In the genomic region with DNA sequence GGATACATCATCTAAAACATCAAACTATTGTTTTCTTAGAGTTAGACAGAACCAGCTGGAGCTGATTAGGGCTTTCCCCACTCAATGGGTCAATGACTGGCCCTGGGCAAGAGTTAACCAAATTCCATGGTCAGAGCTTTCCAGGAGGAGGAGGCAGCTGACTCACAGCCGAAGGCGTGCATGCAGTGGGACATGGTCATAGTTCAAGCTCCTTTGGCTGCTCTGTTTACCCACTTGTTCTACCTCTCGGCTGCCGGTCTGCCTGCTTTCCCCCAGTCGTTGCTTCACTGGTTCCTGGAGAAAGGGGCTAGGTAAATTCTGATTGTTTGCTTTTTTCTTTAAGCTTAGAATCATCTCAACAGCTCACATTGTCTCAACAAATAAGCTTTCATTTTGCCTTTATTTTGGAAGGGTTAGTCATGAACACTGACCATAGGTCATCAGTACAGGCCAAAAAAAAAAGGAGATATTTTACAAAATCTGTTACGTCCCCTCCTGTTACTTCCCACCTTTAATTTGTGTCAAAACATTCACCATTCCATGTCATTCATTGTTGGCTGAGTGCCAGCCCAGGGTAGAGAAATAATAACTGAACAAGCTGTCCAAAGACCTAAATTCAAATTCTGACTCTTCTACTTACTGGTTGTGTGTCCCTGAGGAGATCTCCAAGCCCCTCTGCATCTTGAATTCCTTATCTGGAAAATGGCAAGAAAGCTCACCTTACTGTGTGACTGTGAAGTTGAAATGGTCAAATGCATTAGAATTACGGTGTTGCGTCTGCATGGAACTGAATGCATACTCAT, we compare ENCODE assay signal across 1 cellular context.
A peak's percentile ranks its signal among the peaks of the same experiment; 100 is the strongest.
TF ChIP-seq lines count a peak whose summit lies in the region.

No MANE protein-coding gene starts in this region.

TF ChIP-seq in HepG2, 621 proteins besides CTCF, POLR2A, EP300 and RAD21 (continued from another document and continues in another):
- TF ChIP-seq ZNF407 (CRISPR knock-in tag; IDR thresholded peaks at IDR 0.05; ENCODE audit: not compliant biosample characterization): no peak
- TF ChIP-seq ZNF572 (CRISPR knock-in tag; IDR thresholded peaks at IDR 0.05): no peak
- TF ChIP-seq BHLHE40 (IDR thresholded peaks at IDR 0.05; ENCODE audit: low read length): peak; percentile 60; the same call in 1 of the 2 replicates
- peak; percentile 19 for TF ChIP-seq ASH2L (IDR thresholded peaks at IDR 0.05; ENCODE audit: insufficient read length, low read depth, low read length)
- TF ChIP-seq ZZZ3 (CRISPR knock-in tag; IDR thresholded peaks at IDR 0.05; ENCODE audit: borderline replicate concordance): no peak
- TF ChIP-seq YEATS4 (CRISPR knock-in tag; IDR thresholded peaks at IDR 0.05; ENCODE audit: borderline replicate concordance): peak; percentile 67; the same call in 1 of the 2 replicates
- no peak for TF ChIP-seq ZNF558 (CRISPR knock-in tag; IDR thresholded peaks at IDR 0.05; ENCODE audit: borderline replicate concordance)
- TF ChIP-seq ZFP37 (CRISPR knock-in tag; IDR thresholded peaks at IDR 0.05; ENCODE audit: borderline replicate concordance): peak; percentile 71; the same call in 1 of the 2 replicates
- TF ChIP-seq, protein P1, sequence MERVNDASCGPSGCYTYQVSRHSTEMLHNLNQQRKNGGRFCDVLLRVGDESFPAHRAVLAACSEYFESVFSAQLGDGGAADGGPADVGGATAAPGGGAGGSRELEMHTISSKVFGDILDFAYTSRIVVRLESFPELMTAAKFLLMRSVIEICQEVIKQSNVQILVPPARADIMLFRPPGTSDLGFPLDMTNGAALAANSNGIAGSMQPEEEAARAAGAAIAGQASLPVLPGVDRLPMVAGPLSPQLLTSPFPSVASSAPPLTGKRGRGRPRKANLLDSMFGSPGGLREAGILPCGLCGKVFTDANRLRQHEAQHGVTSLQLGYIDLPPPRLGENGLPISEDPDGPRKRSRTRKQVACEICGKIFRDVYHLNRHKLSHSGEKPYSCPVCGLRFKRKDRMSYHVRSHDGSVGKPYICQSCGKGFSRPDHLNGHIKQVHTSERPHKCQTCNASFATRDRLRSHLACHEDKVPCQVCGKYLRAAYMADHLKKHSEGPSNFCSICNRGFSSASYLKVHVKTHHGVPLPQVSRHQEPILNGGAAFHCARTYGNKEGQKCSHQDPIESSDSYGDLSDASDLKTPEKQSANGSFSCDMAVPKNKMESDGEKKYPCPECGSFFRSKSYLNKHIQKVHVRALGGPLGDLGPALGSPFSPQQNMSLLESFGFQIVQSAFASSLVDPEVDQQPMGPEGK (CRISPR knock-in tag; IDR thresholded peaks at IDR 0.05): peak; percentile 78
- no peak for TF ChIP-seq ZNF546 (CRISPR knock-in tag; conservative IDR thresholded peaks at IDR 0.05)
- peak; percentile 97 for TF ChIP-seq HDAC2 (CRISPR knock-in tag; IDR thresholded peaks at IDR 0.05)
- TF ChIP-seq ZNF777 (CRISPR knock-in tag; IDR thresholded peaks at IDR 0.05): no peak
- no peak for TF ChIP-seq ZNF577 (CRISPR knock-in tag; IDR thresholded peaks at IDR 0.05; ENCODE audit: borderline replicate concordance, low read depth)
- TF ChIP-seq ARID2 (CRISPR knock-in tag; IDR thresholded peaks at IDR 0.05; ENCODE audit: borderline replicate concordance): peak; percentile 25; the same call in 1 of the 2 replicates
- TF ChIP-seq ARHGAP35 (CRISPR knock-in tag; IDR thresholded peaks at IDR 0.05; ENCODE audit: borderline replicate concordance): no peak
- peak; percentile 57; the same call in 1 of the 2 replicates for TF ChIP-seq KMT2A (CRISPR knock-in tag; IDR thresholded peaks at IDR 0.05)
- TF ChIP-seq, protein P2, sequence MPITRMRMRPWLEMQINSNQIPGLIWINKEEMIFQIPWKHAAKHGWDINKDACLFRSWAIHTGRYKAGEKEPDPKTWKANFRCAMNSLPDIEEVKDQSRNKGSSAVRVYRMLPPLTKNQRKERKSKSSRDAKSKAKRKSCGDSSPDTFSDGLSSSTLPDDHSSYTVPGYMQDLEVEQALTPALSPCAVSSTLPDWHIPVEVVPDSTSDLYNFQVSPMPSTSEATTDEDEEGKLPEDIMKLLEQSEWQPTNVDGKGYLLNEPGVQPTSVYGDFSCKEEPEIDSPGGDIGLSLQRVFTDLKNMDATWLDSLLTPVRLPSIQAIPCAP (CRISPR knock-in tag; IDR thresholded peaks at IDR 0.05; ENCODE audit: low read depth): no peak
- TF ChIP-seq YEATS2 (CRISPR knock-in tag; IDR thresholded peaks at IDR 0.05; ENCODE audit: borderline replicate concordance): peak; percentile 45; the same call in 1 of the 2 replicates
- no peak for TF ChIP-seq NR3C1 (CRISPR knock-in tag; IDR thresholded peaks at IDR 0.05)
- peak; percentile 92 for TF ChIP-seq RCOR2 (CRISPR knock-in tag; IDR thresholded peaks at IDR 0.05)
- TF ChIP-seq, protein P3, sequence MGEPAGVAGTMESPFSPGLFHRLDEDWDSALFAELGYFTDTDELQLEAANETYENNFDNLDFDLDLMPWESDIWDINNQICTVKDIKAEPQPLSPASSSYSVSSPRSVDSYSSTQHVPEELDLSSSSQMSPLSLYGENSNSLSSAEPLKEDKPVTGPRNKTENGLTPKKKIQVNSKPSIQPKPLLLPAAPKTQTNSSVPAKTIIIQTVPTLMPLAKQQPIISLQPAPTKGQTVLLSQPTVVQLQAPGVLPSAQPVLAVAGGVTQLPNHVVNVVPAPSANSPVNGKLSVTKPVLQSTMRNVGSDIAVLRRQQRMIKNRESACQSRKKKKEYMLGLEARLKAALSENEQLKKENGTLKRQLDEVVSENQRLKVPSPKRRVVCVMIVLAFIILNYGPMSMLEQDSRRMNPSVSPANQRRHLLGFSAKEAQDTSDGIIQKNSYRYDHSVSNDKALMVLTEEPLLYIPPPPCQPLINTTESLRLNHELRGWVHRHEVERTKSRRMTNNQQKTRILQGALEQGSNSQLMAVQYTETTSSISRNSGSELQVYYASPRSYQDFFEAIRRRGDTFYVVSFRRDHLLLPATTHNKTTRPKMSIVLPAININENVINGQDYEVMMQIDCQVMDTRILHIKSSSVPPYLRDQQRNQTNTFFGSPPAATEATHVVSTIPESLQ (CRISPR knock-in tag; conservative IDR thresholded peaks at IDR 0.05): no peak
- no peak for TF ChIP-seq ZNF556 (CRISPR knock-in tag; IDR thresholded peaks at IDR 0.05; ENCODE audit: borderline replicate concordance)
- TF ChIP-seq ZNF773 (CRISPR knock-in tag; IDR thresholded peaks at IDR 0.05; ENCODE audit: borderline replicate concordance): no peak
- TF ChIP-seq ATF3 (CRISPR knock-in tag; IDR thresholded peaks at IDR 0.05): peak; percentile 83
- TF ChIP-seq WIZ (CRISPR knock-in tag; IDR thresholded peaks at IDR 0.05): peak; percentile 85
- no peak for TF ChIP-seq ZNF431 (CRISPR knock-in tag; IDR thresholded peaks at IDR 0.05; ENCODE audit: borderline replicate concordance, low read depth)
- TF ChIP-seq ZNF740 (CRISPR knock-in tag; IDR thresholded peaks at IDR 0.05): no peak
- no peak for TF ChIP-seq SOX6 (IDR thresholded peaks at IDR 0.05)
- peak; percentile 94 for TF ChIP-seq SOX6 (CRISPR knock-in tag; IDR thresholded peaks at IDR 0.05)
- TF ChIP-seq ATF7 (IDR thresholded peaks at IDR 0.05): no peak
- TF ChIP-seq ATF7 (CRISPR knock-in tag; IDR thresholded peaks at IDR 0.05): no peak
- TF ChIP-seq, protein P4, sequence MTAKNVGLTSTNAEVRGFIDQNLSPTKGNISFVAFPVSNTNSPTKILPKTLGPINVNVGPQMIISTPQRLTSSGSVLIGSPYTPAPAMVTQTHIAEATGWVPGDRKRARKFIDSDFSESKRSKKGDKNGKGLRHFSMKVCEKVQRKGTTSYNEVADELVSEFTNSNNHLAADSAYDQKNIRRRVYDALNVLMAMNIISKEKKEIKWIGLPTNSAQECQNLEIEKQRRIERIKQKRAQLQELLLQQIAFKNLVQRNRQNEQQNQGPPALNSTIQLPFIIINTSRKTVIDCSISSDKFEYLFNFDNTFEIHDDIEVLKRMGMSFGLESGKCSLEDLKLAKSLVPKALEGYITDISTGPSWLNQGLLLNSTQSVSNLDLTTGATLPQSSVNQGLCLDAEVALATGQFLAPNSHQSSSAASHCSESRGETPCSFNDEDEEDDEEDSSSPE (CRISPR knock-in tag; IDR thresholded peaks at IDR 0.05): peak; percentile 57
- TF ChIP-seq, protein P5, sequence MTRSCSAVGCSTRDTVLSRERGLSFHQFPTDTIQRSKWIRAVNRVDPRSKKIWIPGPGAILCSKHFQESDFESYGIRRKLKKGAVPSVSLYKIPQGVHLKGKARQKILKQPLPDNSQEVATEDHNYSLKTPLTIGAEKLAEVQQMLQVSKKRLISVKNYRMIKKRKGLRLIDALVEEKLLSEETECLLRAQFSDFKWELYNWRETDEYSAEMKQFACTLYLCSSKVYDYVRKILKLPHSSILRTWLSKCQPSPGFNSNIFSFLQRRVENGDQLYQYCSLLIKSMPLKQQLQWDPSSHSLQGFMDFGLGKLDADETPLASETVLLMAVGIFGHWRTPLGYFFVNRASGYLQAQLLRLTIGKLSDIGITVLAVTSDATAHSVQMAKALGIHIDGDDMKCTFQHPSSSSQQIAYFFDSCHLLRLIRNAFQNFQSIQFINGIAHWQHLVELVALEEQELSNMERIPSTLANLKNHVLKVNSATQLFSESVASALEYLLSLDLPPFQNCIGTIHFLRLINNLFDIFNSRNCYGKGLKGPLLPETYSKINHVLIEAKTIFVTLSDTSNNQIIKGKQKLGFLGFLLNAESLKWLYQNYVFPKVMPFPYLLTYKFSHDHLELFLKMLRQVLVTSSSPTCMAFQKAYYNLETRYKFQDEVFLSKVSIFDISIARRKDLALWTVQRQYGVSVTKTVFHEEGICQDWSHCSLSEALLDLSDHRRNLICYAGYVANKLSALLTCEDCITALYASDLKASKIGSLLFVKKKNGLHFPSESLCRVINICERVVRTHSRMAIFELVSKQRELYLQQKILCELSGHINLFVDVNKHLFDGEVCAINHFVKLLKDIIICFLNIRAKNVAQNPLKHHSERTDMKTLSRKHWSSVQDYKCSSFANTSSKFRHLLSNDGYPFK (CRISPR knock-in tag; IDR thresholded peaks at IDR 0.05; ENCODE audit: borderline replicate concordance): no peak
- no peak for TF ChIP-seq ZNF296 (CRISPR knock-in tag; conservative IDR thresholded peaks at IDR 0.05)
- peak; percentile 72; the same call in 1 of the 2 replicates for TF ChIP-seq ZNF614 (CRISPR knock-in tag; IDR thresholded peaks at IDR 0.05; ENCODE audit: borderline replicate concordance)
- TF ChIP-seq GLI4 (CRISPR knock-in tag; IDR thresholded peaks at IDR 0.05; ENCODE audit: borderline replicate concordance): no peak
- no peak for TF ChIP-seq FOXM1 (CRISPR knock-in tag; IDR thresholded peaks at IDR 0.05)
- TF ChIP-seq ZNF510 (CRISPR knock-in tag; IDR thresholded peaks at IDR 0.05; ENCODE audit: low read depth): no peak
- no peak for TF ChIP-seq MATR3 (CRISPR knock-in tag; IDR thresholded peaks at IDR 0.05)
- TF ChIP-seq ZFYVE20 (CRISPR knock-in tag; IDR thresholded peaks at IDR 0.05; ENCODE audit: borderline replicate concordance, low read depth): no peak
